In the genomic region with DNA sequence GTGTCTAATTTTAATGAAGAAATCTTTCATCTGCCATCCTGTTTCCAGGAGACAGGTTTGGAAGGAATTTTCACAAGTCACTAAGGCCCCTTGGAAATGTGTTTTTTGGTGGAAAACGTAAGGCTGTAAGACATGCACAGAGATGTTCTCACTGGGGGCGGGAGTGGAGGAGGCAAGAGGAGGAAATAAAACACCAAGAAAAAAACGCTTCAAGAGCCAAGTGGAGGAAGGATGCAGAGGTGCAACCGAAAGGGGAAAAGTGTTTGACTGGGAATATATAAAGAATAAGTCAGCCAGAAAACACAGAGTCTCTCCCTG, we compare ENCODE assay signal across 23 cellular contexts.
A peak's percentile ranks its signal among the peaks of the same experiment; 100 is the strongest.
DNase-seq lines count a peak whose midpoint lies in the region; ATAC-seq and TF ChIP-seq lines count a peak whose summit lies in the region.
"Had no signal": no experiment of that assay in that cellular context is flagged by ENCODE, and none has a peak within 500 bp of the region (broad histone marks: within the 10 kb centered on the region; RNA-seq: fewer than 3 reads in every experiment).

No MANE protein-coding gene starts in this region.

- POLR2A ChIA-PET in PC-9 (lab: Charles Lee; ENCODE audit: unreplicated experiment): no interaction called here

- peak overlapping the region; percentile 42 for H3K27ac Mint-ChIP-seq in osteocyte (ENCODE audit: unreplicated experiment)
- H3K27ac Mint-ChIP-seq: activated naive CD8-positive, alpha-beta T cell treated with anti-CD3 and anti-CD28 coated beads, Interleukin-2, amount 50 U/mL, for 24 hours; activated T-cell treated with anti-CD3 and anti-CD28 coated beads, Interleukin-2, amount 50 U/mL, for 24 hours had no signal

- H3K4me3 ChIP-seq in heart right ventricle (peak overlapping the region in 1 of 10 donors; percentile 0), uterus (no peak overlapping the region), PC-9 (no peak overlapping the region)
- H3K4me3 ChIP-seq: breast epithelium, coronary artery, SK-N-MC, skin epidermis had no signal

- CTCF ChIA-PET in PC-9 (lab: Charles Lee): no interaction called here

- TF ChIP-seq POLR2A in uterus (IDR thresholded peaks at IDR 0.05): no peak

- TF ChIP-seq CTCF in heart right ventricle (IDR thresholded peaks at IDR 0.05) (no peak), osteocyte (IDR thresholded peaks at IDR 0.05) (no peak), uterus (IDR thresholded peaks at IDR 0.05) (no peak), PC-9 (conservative IDR thresholded peaks at IDR 0.05) (no peak)

- peaks cover 0 to 3% (median 0%) of the 10 kb centered on the region in 7 donors for H3K27me3 ChIP-seq in heart right ventricle
- no peaks in the 10 kb centered on the region for H3K27me3 ChIP-seq in uterus
- no peaks in the 10 kb centered on the region for H3K27me3 ChIP-seq in PC-9 (ENCODE audit: insufficient read depth, low read depth)
- H3K27me3 ChIP-seq: BE2C, breast epithelium had no signal

- H3K36me3 Mint-ChIP-seq in osteocyte (ENCODE audit: unreplicated experiment): no peaks in the 10 kb centered on the region

- no peaks in the 10 kb centered on the region for H3K27me3 Mint-ChIP-seq in osteocyte (ENCODE audit: unreplicated experiment)
- H3K27me3 Mint-ChIP-seq: activated naive CD8-positive, alpha-beta T cell treated with anti-CD3 and anti-CD28 coated beads, Interleukin-2, amount 50 U/mL, for 24 hours; activated T-cell treated with anti-CD3 and anti-CD28 coated beads, Interleukin-2, amount 50 U/mL, for 24 hours had no signal

- ATAC-seq in heart right ventricle (peak in 3 of 8 donors; percentile 20 to 73 (median 56)), left ventricle myocardium superior (peak; percentile 49)
- ATAC-seq: activated naive CD8-positive, alpha-beta T cell treated with anti-CD3 and anti-CD28 coated beads, Interleukin-2, amount 50 U/mL, for 24 hours had no signal

- DNase-seq in heart right ventricle (no peak), cardiac septum (ENCODE audit: low spot score) (no peak), left ventricle myocardium superior (no peak), osteocyte (ENCODE audit: extremely low spot score, unreplicated experiment) (no peak), uterus (peak in 1 of 2 donors; percentile 53), NCI-H1092 (lab: John Stamatoyannopoulos, UW) (no peak), PC-9 (no peak)
- DNase-seq in central memory CD4-positive, alpha-beta T cell: no peak
- DNase-seq: activated CD4-positive, alpha-beta T cell treated with anti-CD3 and anti-CD28 coated beads for 48 hours; activated gamma-delta T cell treated with Interleukin-2 at 50 U/mL for 16 hours; activated naive CD8-positive, alpha-beta T cell treated with anti-CD3 and anti-CD28 coated beads, Interleukin-2, amount 50 U/mL, for 24 hours; activated T-cell treated with anti-CD3 and anti-CD28 coated beads, Interleukin-2, amount 50 U/mL, for 24 hours; BE2C; DMS53; KBM-7; NCI-H526 treated with DMSO at 0.1 percent for 48 hours; T-helper 2 cell had no signal

- no peaks in the 10 kb centered on the region for H4K20me1 ChIP-seq in PC-9 (ENCODE audit: insufficient read depth)

- peaks cover 0 to 25% (median 5%) of the 10 kb centered on the region in 9 donors for H3K4me1 ChIP-seq in heart right ventricle
- peaks cover 8 to 15% of the 10 kb centered on the region in 2 donors for H3K4me1 ChIP-seq in uterus
- no peaks in the 10 kb centered on the region for H3K4me1 ChIP-seq in PC-9 (replicated peaks; ENCODE audit: insufficient read depth)
- H3K4me1 ChIP-seq: BE2C, breast epithelium, parathyroid adenoma had no signal

- no peak overlapping the region for H2AFZ ChIP-seq in PC-9
- H2AFZ ChIP-seq: parathyroid adenoma had no signal

- H3K4me3 Mint-ChIP-seq in osteocyte (ENCODE audit: unreplicated experiment): no peak overlapping the region
- H3K4me3 Mint-ChIP-seq: activated naive CD8-positive, alpha-beta T cell treated with anti-CD3 and anti-CD28 coated beads, Interleukin-2, amount 50 U/mL, for 24 hours; activated T-cell treated with anti-CD3 and anti-CD28 coated beads, Interleukin-2, amount 50 U/mL, for 24 hours had no signal

- no peaks in the 10 kb centered on the region for H3K36me3 ChIP-seq in heart right ventricle
- no peaks in the 10 kb centered on the region for H3K36me3 ChIP-seq in uterus
- H3K36me3 ChIP-seq in PC-9 (ENCODE audit: low read depth): no peaks in the 10 kb centered on the region
- H3K36me3 ChIP-seq: BE2C, breast epithelium had no signal

- H3K27ac ChIP-seq in heart right ventricle: peak overlapping the region in 7 of 10 donors; percentile 5 to 75 (median 39)
- peak overlapping the region; percentile 79 to 86 for H3K27ac ChIP-seq in uterus
- no peak overlapping the region for H3K27ac ChIP-seq in PC-9
- H3K27ac ChIP-seq: coronary artery, parathyroid adenoma, SK-N-MC, VCaP had no signal

- 44 to 45% methylated on average over 4 of the region's 4 CpGs for WGBS in heart right ventricle, 2 donors

- no peaks in the 10 kb centered on the region for H3K9me3 Mint-ChIP-seq in osteocyte (ENCODE audit: unreplicated experiment)
- H3K9me3 Mint-ChIP-seq: activated naive CD8-positive, alpha-beta T cell treated with anti-CD3 and anti-CD28 coated beads, Interleukin-2, amount 50 U/mL, for 24 hours; activated T-cell treated with anti-CD3 and anti-CD28 coated beads, Interleukin-2, amount 50 U/mL, for 24 hours had no signal

- no TSS peak for BruUV-seq in PC-9 (replicated peaks; lab: Mats Ljungman, UMichigan)

- no peaks in the 10 kb centered on the region for H3K9me2 ChIP-seq in PC-9 (ENCODE audit: insufficient read depth)

- H3K9me3 ChIP-seq in heart right ventricle: peaks cover 0 to 6% (median 0%) of the 10 kb centered on the region in 11 donors
- no peaks in the 10 kb centered on the region for H3K9me3 ChIP-seq in uterus
- no peaks in the 10 kb centered on the region for H3K9me3 ChIP-seq in PC-9 (ENCODE audit: insufficient read depth, low read depth)
- H3K9me3 ChIP-seq: BE2C, breast epithelium had no signal

- intact Hi-C loops in heart right ventricle (cut with DNase I) (no loop called here), cardiac septum (cut with DNase I) (no loop called here), left ventricle myocardium superior (cut with micrococcal nuclease) (no loop called here), uterus (cut with DNase I; ENCODE audit: low total_unique reads) (no loop called here), PC-9 (cut with micrococcal nuclease; ENCODE audit: unreplicated experiment) (no loop called here)

- H3K79me2 ChIP-seq in PC-9 (ENCODE audit: low read depth): no peaks in the 10 kb centered on the region
- H3K79me2 ChIP-seq: parathyroid adenoma had no signal

- peaks cover 29% of the 10 kb centered on the region for H3K4me1 Mint-ChIP-seq in osteocyte (ENCODE audit: unreplicated experiment)

- H3K4me2 ChIP-seq in PC-9: no peak overlapping the region

- no peaks in the 10 kb centered on the region for H3F3A ChIP-seq in PC-9 (ENCODE audit: insufficient read depth, low read depth)
